Comparison of ENCODE assay signal across 10 cellular contexts in the genomic region with DNA sequence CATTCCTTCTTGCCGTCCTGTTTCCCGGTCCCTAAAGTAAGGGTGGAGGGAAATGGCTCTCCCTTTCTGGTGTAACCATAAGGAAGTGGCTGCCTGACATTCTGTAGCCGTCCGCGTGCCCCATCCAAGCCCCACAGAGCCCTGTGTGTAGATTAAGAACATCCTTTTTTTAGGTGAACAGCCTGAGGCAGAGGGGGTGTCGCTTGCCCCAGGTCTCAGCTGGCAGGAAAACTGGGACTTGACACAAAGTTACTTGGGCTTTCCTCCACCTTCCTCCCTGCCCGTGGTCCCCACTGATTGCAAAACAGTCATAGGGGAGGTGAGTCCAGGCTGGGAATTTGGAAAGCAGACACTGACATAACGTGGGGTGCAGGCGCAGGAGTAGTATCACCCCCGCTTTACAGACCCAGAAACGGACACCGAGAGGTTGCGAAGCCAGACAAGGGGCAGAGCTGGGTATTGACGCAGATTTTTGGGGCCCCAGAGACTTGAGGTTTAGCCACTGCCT. TPM values are rescaled to one million over a fixed set of nuclear protein-coding genes. Genes with fewer than 3 reads are reported as not detected.
DNase-seq lines count a peak whose midpoint lies in the region; ATAC-seq, FAIRE-seq and TF ChIP-seq lines count a peak whose summit lies in the region.
"Had no signal": no experiment of that assay in that cellular context is flagged by ENCODE, and none has a peak within 500 bp of the region (broad histone marks: within the 10 kb centered on the region; RNA-seq: fewer than 3 reads in every experiment).

No MANE protein-coding gene starts in this region.

- WGBS in A549 (ENCODE audit: missing lambda C conversion rate): 81% methylated on average over 14 of the region's 14 CpGs

- CTCF ChIA-PET in A549 (lab: Yijun Ruan, JAX): interaction anchor here (0.7 to 23.2 kb wide), 10 partner anchors 11 to 462 kb away, joined by 3 to 653 read pairs (median 7); no protein-coding TSS in a partner anchor

- H3K27ac ChIP-seq in A549: peak overlapping the region; percentile 99 to 100
- peak overlapping the region; percentile 67 for H3K27ac ChIP-seq in effector memory CD4-positive, alpha-beta T cell (ENCODE audit: insufficient read depth, low read length, poor library complexity, severe bottlenecking)

- TF ChIP-seq RAD21 in A549 (conservative IDR thresholded peaks at IDR 0.05 in 1 of 2, IDR thresholded peaks at IDR 0.05 in 1 of 2): no peak

- peak overlapping the region in 1 of 2 donors; percentile 40 for H3K27ac Mint-ChIP-seq in natural killer cell

- POLR2A ChIA-PET in A549 (lab: Yijun Ruan, JAX): interaction anchor here (1.0 to 2.1 kb wide), 5 partner anchors 10 to 345 kb away, joined by 4 to 21 read pairs (median 10); no protein-coding TSS in a partner anchor

- H3K36me3 Mint-ChIP-seq in natural killer cell: no peaks in the 10 kb centered on the region

- peak overlapping the region; percentile 94 for H3K4me2 ChIP-seq in A549

- H3K9me3 ChIP-seq in A549: no peaks in the 10 kb centered on the region
- no peaks in the 10 kb centered on the region for H3K9me3 ChIP-seq in effector memory CD4-positive, alpha-beta T cell (ENCODE audit: control insufficient read depth, low read length)

- H3K9me3 Mint-ChIP-seq in natural killer cell: no peaks in the 10 kb centered on the region

- no peak for TF ChIP-seq CTCF in A549 (IDR thresholded peaks at IDR 0.05)
- no peak for TF ChIP-seq CTCF in natural killer cell (IDR thresholded peaks at IDR 0.05)

- TF ChIP-seq EP300 in A549 (IDR thresholded peaks at IDR 0.05): no peak

- peak overlapping the region; percentile 37 for H3K4me3 Mint-ChIP-seq in natural killer cell

- DNase-seq in A549 (ENCODE audit: low read depth in 1 of 2, low spot score in 1 of 2) (no peak), Kasumi-1 (lab: John Stamatoyannopoulos, UW) (peak; percentile 10 to 27), natural killer cell (no peak), NCI-H128 (lab: John Stamatoyannopoulos, UW; ENCODE audit: unreplicated experiment) (no peak), NCI-H1105 treated with DMSO at 0.1 percent for 48 hours (lab: John Stamatoyannopoulos, UW) (no peak), NCI-H748 (lab: John Stamatoyannopoulos, UW; ENCODE audit: unreplicated experiment) (no peak), kidney glomerular epithelial cell (lab: John Stamatoyannopoulos, UW) (no peak)
- no peak for DNase-seq in effector memory CD4-positive, alpha-beta T cell
- DNase-seq: DND-41 had no signal

- peaks cover 24 to 33% of the 10 kb centered on the region in 2 donors for H3K27me3 Mint-ChIP-seq in natural killer cell (ENCODE audit: low read depth in 2 of 2)

- intact Hi-C loops in natural killer cell (cut with micrococcal nuclease): no loop called here

- H3K27me3 ChIP-seq in effector memory CD4-positive, alpha-beta T cell (replicated peaks; ENCODE audit: control insufficient read depth, insufficient read depth, low read length, poor library complexity, severe bottlenecking): no peaks in the 10 kb centered on the region

- peaks cover 63% of the 10 kb centered on the region for H3K4me1 ChIP-seq in A549
- peaks cover 21% of the 10 kb centered on the region for H3K4me1 ChIP-seq in effector memory CD4-positive, alpha-beta T cell (ENCODE audit: control insufficient read depth, insufficient read depth, low read length, poor library complexity, severe bottlenecking)

- no peaks in the 10 kb centered on the region for H3K36me3 ChIP-seq in effector memory CD4-positive, alpha-beta T cell (ENCODE audit: control insufficient read depth, insufficient read depth, low read length)

- ATAC-seq in A549: no peak
- ATAC-seq in natural killer cell: no peak

- no peak for FAIRE-seq in A549 (lab: Jason Lieb, UNC)

- peak overlapping the region; percentile 40 for H3K4me3 ChIP-seq in A549
- peak overlapping the region; percentile 48 for H3K4me3 ChIP-seq in effector memory CD4-positive, alpha-beta T cell (ENCODE audit: insufficient read depth, low read depth, low read length, poor library complexity, severe bottlenecking)

- no peak for TF ChIP-seq POLR2A in A549 (IDR thresholded peaks at IDR 0.05; ENCODE audit: low read length)

- H3K4me1 Mint-ChIP-seq in natural killer cell: peaks cover 5 to 29% of the 10 kb centered on the region in 2 donors

TF ChIP-seq in A549, 52 proteins besides CTCF, POLR2A, EP300 and RAD21:
- TF ChIP-seq JUN (IDR thresholded peaks at IDR 0.05) (no peak), CEBPB (IDR thresholded peaks at IDR 0.05) (no peak), FOSL2 (IDR thresholded peaks at IDR 0.05) (no peak), FOSL2 (CRISPR knock-in tag; IDR thresholded peaks at IDR 0.05) (no peak), HOXB5 (CRISPR knock-in tag; IDR thresholded peaks at IDR 0.05) (no peak), CHD2 (IDR thresholded peaks at IDR 0.05; ENCODE audit: low read length, partially characterized antibody) (no peak), FOXS1 (CRISPR knock-in tag; IDR thresholded peaks at IDR 0.05) (no peak), TP53 (CRISPR knock-in tag; IDR thresholded peaks at IDR 0.05) (no peak), NR3C1 (IDR thresholded peaks at IDR 0.05) (no peak), ZSCAN20 (CRISPR knock-in tag; IDR thresholded peaks at IDR 0.05) (no peak), POLR2AphosphoS2 (conservative IDR thresholded peaks at IDR 0.05; ENCODE audit: low read length) (no peak), CHD4 (IDR thresholded peaks at IDR 0.05; ENCODE audit: borderline replicate concordance) (no peak), RNF2 (IDR thresholded peaks at IDR 0.05; ENCODE audit: borderline replicate concordance, low read depth) (no peak), HES2 (IDR thresholded peaks at IDR 0.05) (no peak), FOSB (CRISPR knock-in tag; IDR thresholded peaks at IDR 0.05) (no peak), HMGXB4 (CRISPR knock-in tag; IDR thresholded peaks at IDR 0.05; ENCODE audit: borderline replicate concordance) (no peak), HDAC2 (IDR thresholded peaks at IDR 0.05) (no peak)
- TF ChIP-seq, protein P1, sequence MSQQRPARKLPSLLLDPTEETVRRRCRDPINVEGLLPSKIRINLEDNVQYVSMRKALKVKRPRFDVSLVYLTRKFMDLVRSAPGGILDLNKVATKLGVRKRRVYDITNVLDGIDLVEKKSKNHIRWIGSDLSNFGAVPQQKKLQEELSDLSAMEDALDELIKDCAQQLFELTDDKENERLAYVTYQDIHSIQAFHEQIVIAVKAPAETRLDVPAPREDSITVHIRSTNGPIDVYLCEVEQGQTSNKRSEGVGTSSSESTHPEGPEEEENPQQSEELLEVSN (IDR thresholded peaks at IDR 0.05; ENCODE audit: borderline replicate concordance, low read depth): no peak
- TF ChIP-seq, protein P2, sequence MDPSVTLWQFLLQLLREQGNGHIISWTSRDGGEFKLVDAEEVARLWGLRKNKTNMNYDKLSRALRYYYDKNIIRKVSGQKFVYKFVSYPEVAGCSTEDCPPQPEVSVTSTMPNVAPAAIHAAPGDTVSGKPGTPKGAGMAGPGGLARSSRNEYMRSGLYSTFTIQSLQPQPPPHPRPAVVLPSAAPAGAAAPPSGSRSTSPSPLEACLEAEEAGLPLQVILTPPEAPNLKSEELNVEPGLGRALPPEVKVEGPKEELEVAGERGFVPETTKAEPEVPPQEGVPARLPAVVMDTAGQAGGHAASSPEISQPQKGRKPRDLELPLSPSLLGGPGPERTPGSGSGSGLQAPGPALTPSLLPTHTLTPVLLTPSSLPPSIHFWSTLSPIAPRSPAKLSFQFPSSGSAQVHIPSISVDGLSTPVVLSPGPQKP (IDR thresholded peaks at IDR 0.05; ENCODE audit: low read depth, low read length): no peak

RNA-seq across cellular contexts. Expression of gene C9orf50, which starts 22.8 kb away (rescaled TPM):
- polyA plus RNA-seq in A549 (2011; rRNA removed) (0.10 TPM in 1 of 2 replicates, not detected in the other), A549 (2017; fragmentation: RNase III; extraction: RNeasy Plus Mini Kit Qiagen cat#74134 plus additional on column Dnase treatment) (0.05 TPM in 1 of 3 replicates, not detected in the others)
- 0.08 TPM in 1 of 2 replicates, not detected in the other for polyA plus RNA-seq in A549 (2012; cell fraction: cytosol; rRNA removed)
- 0.07 TPM in 1 of 2 replicates, not detected in the other for polyA plus RNA-seq in A549 (2012; cell fraction: nucleus; rRNA removed)
- not detected in 2 replicates for polyA minus RNA-seq in A549 (2011; rRNA and poly(A)+ RNA removed)
- total RNA-seq in natural killer cell: not detected
- total RNA-seq: OCI-LY7 had no signal

RNA-seq across cellular contexts. Expression of gene NTMT1, which starts 27.8 kb away (rescaled TPM):
- polyA plus RNA-seq in A549 (2011; rRNA removed) (39.2 and 49.4 TPM in 2 replicates), A549 (2017; fragmentation: RNase III; extraction: RNeasy Plus Mini Kit Qiagen cat#74134 plus additional on column Dnase treatment) (75.8 to 96.4 TPM (median 92.2 TPM) in 3 replicates)
- polyA plus RNA-seq in A549 (2012; cell fraction: cytosol; rRNA removed): 114 and 118 TPM in 2 replicates
- polyA plus RNA-seq in A549 (2012; cell fraction: nucleus; rRNA removed): 71.4 and 87.0 TPM in 2 replicates
- 29.6 and 37.6 TPM in 2 replicates for polyA minus RNA-seq in A549 (2011; rRNA and poly(A)+ RNA removed)
- total RNA-seq in natural killer cell: 10 to 100 TPM; 17.1 to 23.5 (median 17.1) TPM

RNA-seq across cellular contexts. Expression of gene ASB6, which starts 43.8 kb away (rescaled TPM):
- polyA plus RNA-seq in A549 (2011; rRNA removed): 9.2 and 9.4 TPM in 2 replicates
- polyA plus RNA-seq in A549 (2012; cell fraction: cytosol; rRNA removed): 19.0 and 23.7 TPM in 2 replicates
- polyA plus RNA-seq in A549 (2012; cell fraction: nucleus; rRNA removed): 31.4 and 37.7 TPM in 2 replicates
- polyA plus RNA-seq in A549 (2017; fragmentation: RNase III; extraction: RNeasy Plus Mini Kit Qiagen cat#74134 plus additional on column Dnase treatment): 16.3 to 17.3 TPM (median 16.3 TPM) in 3 replicates
- polyA minus RNA-seq in A549 (2011; rRNA and poly(A)+ RNA removed): 7.4 and 8.4 TPM in 2 replicates
- 10 to 100 TPM; 21.9 to 35.4 (median 32.4) TPM for total RNA-seq in natural killer cell

Comparison
In these comparisons a context has a peak if more than half of its experiments do, and no peak if none do; other contexts are left out.
1. DNase-seq: peak in Kasumi-1 (2 of 2); none in A549 (0 of 2), effector memory CD4-positive, alpha-beta T cell (0 of 3), natural killer cell (single experiment), NCI-H128 (single experiment), NCI-H1105 treated with DMSO at 0.1 percent for 48 hours (single experiment), NCI-H748 (single experiment) and kidney glomerular epithelial cell (single experiment).